Comparison of ENCODE assay signal across 26 cellular contexts in genomic region chr12:65199604-65200003, GRCh38.
"Had no signal": no experiment of that assay in that cellular context is flagged by ENCODE, and none has a peak within 500 bp of the region (broad histone marks: within the 10 kb centered on the region; RNA-seq: fewer than 3 reads in every experiment).

No MANE protein-coding gene starts in this region.

- H3K4me1 ChIP-seq: parathyroid adenoma, right lobe of liver, upper lobe of right lung had no signal

- H3K27ac ChIP-seq: esophagus squamous epithelium, gastrocnemius medialis, neural progenitor cell, parathyroid adenoma, right lobe of liver, thoracic aorta, transverse colon, upper lobe of right lung, uterus had no signal

- H3K9ac ChIP-seq: neural progenitor cell, parathyroid adenoma had no signal

- H3K4me2 ChIP-seq: neural progenitor cell had no signal

- H3K27me3 ChIP-seq: esophagus squamous epithelium, gastrocnemius medialis, neural progenitor cell, right lobe of liver, transverse colon, upper lobe of right lung, uterus had no signal

- H3K27ac Mint-ChIP-seq: effector memory CD8-positive, alpha-beta T cell; nephron; neural progenitor cell; progenitor cell of endocrine pancreas; stimulated activated effector memory CD8-positive, alpha-beta T cell treated with anti-CD3 and anti-CD28 coated beads, Interleukin-12 subunit alpha, Interleukin-12 subunit beta, amount 100 ng/mL, for 72 hours had no signal

- H3K36me3 ChIP-seq: esophagus squamous epithelium, gastrocnemius medialis, neural progenitor cell, right lobe of liver, thoracic aorta, transverse colon, upper lobe of right lung, uterus had no signal

- H3K4me1 Mint-ChIP-seq: neural progenitor cell had no signal

- DNase-seq: cortex of kidney; effector memory CD8-positive, alpha-beta T cell; erythroblast; esophagus squamous epithelium; foreskin fibroblast; gastrocnemius medialis; head of caudate nucleus; mesenchymal stem cell; midbrain; naive thymus-derived CD4-positive, alpha-beta T cell; right lobe of liver; stimulated activated CD4-positive, alpha-beta T cell treated with anti-CD3 and anti-CD28 coated beads, Interleukin-2, amount 100 ng/mL, for 24 hours; stimulated activated CD4-positive, alpha-beta T cell treated with anti-CD3 and anti-CD28 coated beads, Interleukin-4, amount 100 ng/mL, for 24 hours; stimulated activated naive CD4-positive, alpha-beta T cell treated with Interleukin-2 at 50 U/mL for 16 hours; substantia nigra; transverse colon; upper lobe of right lung; uterus had no signal

- H2AFZ ChIP-seq: neural progenitor cell, parathyroid adenoma had no signal

- H3K4me3 Mint-ChIP-seq: effector memory CD8-positive, alpha-beta T cell; nephron; neural progenitor cell; stimulated activated effector memory CD8-positive, alpha-beta T cell treated with anti-CD3 and anti-CD28 coated beads, Interleukin-12 subunit alpha, Interleukin-12 subunit beta, amount 100 ng/mL, for 72 hours had no signal

- H3K27me3 Mint-ChIP-seq: effector memory CD8-positive, alpha-beta T cell; naive thymus-derived CD4-positive, alpha-beta T cell; progenitor cell of endocrine pancreas had no signal

- H3K4me3 ChIP-seq: esophagus squamous epithelium, gastrocnemius medialis, neural progenitor cell, right lobe of liver, thoracic aorta, transverse colon, upper lobe of right lung, uterus had no signal

- H3K9me3 ChIP-seq: gastrocnemius medialis, right lobe of liver, thoracic aorta, transverse colon, upper lobe of right lung, uterus had no signal

- H3K9me3 Mint-ChIP-seq: stimulated activated effector memory CD8-positive, alpha-beta T cell treated with anti-CD3 and anti-CD28 coated beads, Interleukin-12 subunit alpha, Interleukin-12 subunit beta, amount 100 ng/mL, for 72 hours had no signal

- ATAC-seq: effector memory CD8-positive, alpha-beta T cell; gastrocnemius medialis; naive thymus-derived CD4-positive, alpha-beta T cell; right lobe of liver; upper lobe of right lung had no signal

- FAIRE-seq: endometrium, keratinocyte had no signal
